Comparison of ENCODE assay signal across 2 cellular contexts in the genomic region with DNA sequence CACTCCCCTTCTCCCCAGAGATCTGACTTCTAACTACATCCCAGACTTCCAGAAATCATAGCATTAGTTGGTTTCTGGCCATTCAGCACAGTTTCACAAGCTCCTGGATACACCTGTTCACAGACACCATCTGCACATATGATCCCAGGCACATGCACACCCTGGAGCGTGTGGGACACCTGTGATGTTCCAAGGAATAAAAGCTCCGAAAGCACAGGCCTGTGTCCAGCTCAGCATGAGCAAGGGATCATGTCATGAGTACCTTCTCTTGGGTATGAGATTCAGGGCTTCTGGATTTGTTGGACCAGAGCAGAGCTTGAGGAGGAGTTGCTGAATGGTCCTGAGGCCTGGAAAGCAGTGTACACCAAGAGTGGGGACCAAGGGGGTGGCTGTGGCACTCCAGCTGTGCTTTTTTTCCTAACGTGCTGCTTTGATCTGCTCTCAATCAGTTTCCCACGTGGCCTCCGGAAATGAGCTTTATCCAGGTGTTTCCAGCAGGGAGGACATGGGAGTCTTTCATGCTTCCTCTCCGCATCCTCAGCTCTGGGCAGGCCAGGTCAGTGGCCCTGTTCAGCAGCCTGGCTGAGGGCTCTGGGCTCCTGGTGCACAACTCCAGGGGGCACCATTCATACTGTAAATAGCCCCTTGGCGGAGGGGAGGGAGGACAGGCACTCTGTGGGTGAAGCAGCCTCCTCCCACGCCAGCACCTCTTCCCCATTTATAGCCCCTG.
TF ChIP-seq lines count a peak whose summit lies in the region.

No MANE protein-coding gene starts in this region.

TF ChIP-seq in K562, 482 proteins besides CTCF, POLR2A, EP300 and RAD21:
- TF ChIP-seq ZNF766 (CRISPR knock-in tag; conservative IDR thresholded peaks at IDR 0.05) (no peak), MCM3 (IDR thresholded peaks at IDR 0.05) (no peak), LCOR (CRISPR knock-in tag; IDR thresholded peaks at IDR 0.05) (no peak)
TF ChIP-seq in K562: peak in this region for 0.

TF ChIP-seq in liver, 16 proteins besides CTCF, POLR2A, EP300 and RAD21:
- no peak for TF ChIP-seq SP1 (IDR thresholded peaks at IDR 0.05)
- TF ChIP-seq, protein P1, sequence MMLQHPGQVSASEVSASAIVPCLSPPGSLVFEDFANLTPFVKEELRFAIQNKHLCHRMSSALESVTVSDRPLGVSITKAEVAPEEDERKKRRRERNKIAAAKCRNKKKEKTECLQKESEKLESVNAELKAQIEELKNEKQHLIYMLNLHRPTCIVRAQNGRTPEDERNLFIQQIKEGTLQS (IDR thresholded peaks at IDR 0.05): no peak
- TF ChIP-seq EGR1 (IDR thresholded peaks at IDR 0.05; ENCODE audit: low read depth in 2 of 2): no peak
- no peak for TF ChIP-seq GABPA (IDR thresholded peaks at IDR 0.05 in 1 of 2, conservative IDR thresholded peaks at IDR 0.05 in 1 of 2)
- no peak for TF ChIP-seq TAF1 (conservative IDR thresholded peaks at IDR 0.05)
